In genomic region chr10:22321156-22321711, GRCh38 we compare ENCODE assay signal across 8 cellular contexts. TPM values are rescaled to one million over a fixed set of nuclear protein-coding genes. Genes with fewer than 3 reads are reported as not detected.
DNase-seq lines count a peak whose midpoint lies in the region; ATAC-seq and TF ChIP-seq lines count a peak whose summit lies in the region.

No MANE protein-coding gene starts in this region.

- H3K4me2 ChIP-seq in OCI-LY1 (ENCODE audit: low read length): peak overlapping the region; percentile 70

- no peak for TF ChIP-seq CTCF in OCI-LY1 (IDR thresholded peaks at IDR 0.05; ENCODE audit: low read length)
- no peak for TF ChIP-seq CTCF in esophagus squamous epithelium (IDR thresholded peaks at IDR 0.05)

- peaks cover 3% of the 10 kb centered on the region for H4K20me1 ChIP-seq in OCI-LY1 (ENCODE audit: insufficient read depth, low read length)

- H3K9me3 ChIP-seq in OCI-LY1 (ENCODE audit: low read length): no peaks in the 10 kb centered on the region
- H3K9me3 ChIP-seq in esophagus squamous epithelium: no peaks in the 10 kb centered on the region
- H3K9me3 ChIP-seq in muscle layer of duodenum (ENCODE audit: control insufficient read depth in 1 of 2, low read length in 2 of 2): no peaks in the 10 kb centered on the region
- H3K9me3 ChIP-seq in thymus (ENCODE audit: control insufficient read depth): no peaks in the 10 kb centered on the region

- peak overlapping the region; percentile 89 for H3K9ac ChIP-seq in OCI-LY1 (ENCODE audit: low read length)

- H3K27me3 ChIP-seq in OCI-LY1 (ENCODE audit: insufficient read depth, low read length) (peaks cover 3% of the 10 kb centered on the region; the same call in 1 of the 2 replicates), esophagus squamous epithelium (peaks cover 0 to 31% (median 3%) of the 10 kb centered on the region in 4 donors), muscle layer of duodenum (ENCODE audit: low read depth, low read length) (peaks cover 12% of the 10 kb centered on the region), thymus (ENCODE audit: control insufficient read depth, insufficient read depth) (peaks cover 53% of the 10 kb centered on the region)

- no peaks in the 10 kb centered on the region for H3F3A ChIP-seq in OCI-LY1 (ENCODE audit: insufficient read depth, low read length)

- peak; percentile 21 for ATAC-seq in GM21786 (IDR thresholded peaks at IDR 0.05; ENCODE audit: unreplicated experiment)
- ATAC-seq in GM18909 (IDR thresholded peaks at IDR 0.05; ENCODE audit: poor library complexity, unreplicated experiment): no peak

- peak overlapping the region; percentile 95 for H3K4me3 ChIP-seq in OCI-LY1 (ENCODE audit: low read depth, low read length, poor library complexity, severe bottlenecking)
- H3K4me3 ChIP-seq in esophagus squamous epithelium: peak overlapping the region; percentile 83 to 98 (median 93)
- H3K4me3 ChIP-seq in muscle layer of duodenum (ENCODE audit: low read depth in 1 of 2, low read length in 2 of 2): peak overlapping the region; percentile 49 to 87
- H3K4me3 ChIP-seq in thymus (ENCODE audit: low read length): peak overlapping the region; percentile 97

- 0% methylated on average over 3 of the region's 68 CpGs; no CpG with 5 or more reads in 1 of the 2 donors for WGBS in esophagus squamous epithelium, 2 donors
- WGBS in thymus: under 1% methylated on average over 66 of the region's 68 CpGs

- H2AFZ ChIP-seq in OCI-LY1 (ENCODE audit: low read length): no peak overlapping the region; the same call in 1 of the 2 replicates

- intact Hi-C loops in esophagus squamous epithelium (cut with DNase I): loop anchor here (10.0 kb wide), 2 partner anchors 114 to 316 kb away; partner anchors contain the start of gene DNAJC1

- H3K27ac ChIP-seq in OCI-LY1 (ENCODE audit: low read depth, low read length, poor library complexity, severe bottlenecking): no peak overlapping the region
- H3K27ac ChIP-seq in esophagus squamous epithelium: peak overlapping the region; percentile 89 to 96 (median 94)
- peak overlapping the region; percentile 67 for H3K27ac ChIP-seq in muscle layer of duodenum (ENCODE audit: low read length)
- H3K27ac ChIP-seq in thymus (ENCODE audit: low read depth): peak overlapping the region; percentile 87

- no peaks in the 10 kb centered on the region for H3K79me2 ChIP-seq in OCI-LY1 (ENCODE audit: insufficient read depth, low read length)

- H3K4me1 ChIP-seq in OCI-LY1 (ENCODE audit: insufficient read depth, low read length, severe bottlenecking) (peaks cover 58% of the 10 kb centered on the region), esophagus squamous epithelium (peaks cover 4 to 77% (median 24%) of the 10 kb centered on the region in 3 donors), muscle layer of duodenum (ENCODE audit: control insufficient read depth in 1 of 2, insufficient read depth in 2 of 2, low read length in 2 of 2) (peaks cover 26 to 59% of the 10 kb centered on the region in 2 donors), thymus (ENCODE audit: control insufficient read depth, insufficient read depth, low read length) (peaks cover 17% of the 10 kb centered on the region)

- H3K9me2 ChIP-seq in OCI-LY1 (ENCODE audit: low read depth, low read length): no peaks in the 10 kb centered on the region

- H3K36me3 ChIP-seq in OCI-LY1 (ENCODE audit: insufficient read depth, low read length) (peaks cover 6% of the 10 kb centered on the region; the same call in 1 of the 2 replicates), esophagus squamous epithelium (no peaks in the 10 kb centered on the region), muscle layer of duodenum (ENCODE audit: control insufficient read depth in 1 of 2, insufficient read depth in 2 of 2, low read length in 2 of 2) (no peaks in the 10 kb centered on the region), thymus (ENCODE audit: control insufficient read depth, insufficient read depth) (no peaks in the 10 kb centered on the region)

- TF ChIP-seq POLR2A in esophagus squamous epithelium (IDR thresholded peaks at IDR 0.05): peak in 2 of 4 donors; percentile 39 to 56

- DNase-seq in CMK (ENCODE audit: low read depth) (peak; percentile 36), esophagus squamous epithelium (lab: John Stamatoyannopoulos, UW) (no peak)
- DNase-seq in activated T-helper 1 cell treated with anti-CD3 and anti-CD28 coated beads, Interleukin-2, amount 50 U/mL, for 16 hours (ENCODE audit: low read depth in 1 of 2, low spot score in 1 of 2): peak; percentile 22 to 49

RNA-seq across cellular contexts. Expression of gene BMI1, which starts 0.3 kb away (rescaled TPM):
- total RNA-seq in esophagus squamous epithelium: 10 to 100 TPM in 3 of 4 donors, 1 to 10 TPM in 1; 9.6 to 44.4 (median 21.4) TPM
- polyA plus RNA-seq in thymus: 39.8 TPM

RNA-seq across cellular contexts. Expression of gene COMMD3, which starts 5.0 kb away (rescaled TPM):
- total RNA-seq in esophagus squamous epithelium: 10 to 100 TPM; 14.9 to 31.4 (median 24.2) TPM
- 132 TPM for polyA plus RNA-seq in thymus

RNA-seq across cellular contexts. Expression of gene SPAG6, which starts 24.1 kb away (rescaled TPM):
- total RNA-seq in esophagus squamous epithelium: under 1 TPM in 1 of 4 donors, not detected in 3; 0.19 TPM
- polyA plus RNA-seq in thymus: 1.0 TPM
